In genomic region chr6:4814212-4814611, GRCh38 we compare ENCODE assay signal across 21 cellular contexts. TPM values are rescaled to one million over a fixed set of nuclear protein-coding genes. Genes with fewer than 3 reads are reported as not detected.
DNase-seq lines count a peak whose midpoint lies in the region; ATAC-seq and TF ChIP-seq lines count a peak whose summit lies in the region.
"Had no signal": no experiment of that assay in that cellular context is flagged by ENCODE, and none has a peak within 500 bp of the region (broad histone marks: within the 10 kb centered on the region; RNA-seq: fewer than 3 reads in every experiment).

No MANE protein-coding gene starts in this region.

- H3K27me3 ChIP-seq in trophoblast cell (ENCODE audit: insufficient read depth, low read length) = no peaks in the 10 kb centered on the region
- H3K27me3 ChIP-seq in gastrocnemius medialis = no peaks in the 10 kb centered on the region
- H3K27me3 ChIP-seq: SJCRH30, spleen had no signal

- no peaks in the 10 kb centered on the region for H3K27me3 Mint-ChIP-seq in activated T-cell treated with anti-CD3 and anti-CD28 coated beads, Interleukin-2, amount 50 U/mL, for 4 hours (ENCODE audit: low read depth)
- H3K27me3 Mint-ChIP-seq: central memory CD8-positive, alpha-beta T cell; natural killer cell treated with Interleukin-12 subunit alpha and Interleukin-12 subunit beta and Interleukin-15 and Interleukin-18, amount 100 ng/mL, for 72 hours; stimulated activated memory B cell treated with anti-CD40 and anti-IgM and Interleukin-4, amounts not matched to agents 10 μg/mL and 1 μg/mL and 100 μg/mL, for 72 hours; type B pancreatic cell had no signal

- H3K27ac ChIP-seq in trophoblast cell (ENCODE audit: low read depth, low read length) (no peak overlapping the region), gastrocnemius medialis (no peak overlapping the region)
- H3K27ac ChIP-seq: SJCRH30, spleen had no signal

- H2AFZ ChIP-seq in trophoblast cell (ENCODE audit: insufficient read depth, low read length, poor library complexity) = no peak overlapping the region

- no peak overlapping the region for H2BK120ac ChIP-seq in trophoblast cell (ENCODE audit: insufficient read depth, low read length, poor library complexity)

- peaks cover 5% of the 10 kb centered on the region for H3K9me3 Mint-ChIP-seq in activated T-cell treated with anti-CD3 and anti-CD28 coated beads, Interleukin-2, amount 50 U/mL, for 4 hours
- H3K9me3 Mint-ChIP-seq: central memory CD8-positive, alpha-beta T cell had no signal

- no peak overlapping the region for H4K91ac ChIP-seq in trophoblast cell (ENCODE audit: low read depth, low read length)

- peaks cover 74% of the 10 kb centered on the region for H3K4me1 Mint-ChIP-seq in activated T-cell treated with anti-CD3 and anti-CD28 coated beads, Interleukin-2, amount 50 U/mL, for 4 hours (ENCODE audit: low read depth)

- H3K4me3 Mint-ChIP-seq in activated T-cell treated with anti-CD3 and anti-CD28 coated beads, Interleukin-2, amount 50 U/mL, for 4 hours = no peak overlapping the region
- H3K4me3 Mint-ChIP-seq: central memory CD8-positive, alpha-beta T cell; natural killer cell treated with Interleukin-12 subunit alpha and Interleukin-12 subunit beta and Interleukin-15 and Interleukin-18, amount 100 ng/mL, for 72 hours; stimulated activated memory B cell treated with anti-CD40 and anti-IgM and Interleukin-4, amounts not matched to agents 10 μg/mL and 1 μg/mL and 100 μg/mL, for 72 hours; T-helper 2 cell treated with Interferon-gamma antibody and Interleukin-4, amounts not matched to agents 5 μg/mL and 100 μg/mL, for 36 hours; type B pancreatic cell had no signal

- H3K36me3 ChIP-seq in trophoblast cell (ENCODE audit: control insufficient read depth in 1 of 2, insufficient read depth in 2 of 2, low read length in 2 of 2) (no peaks in the 10 kb centered on the region), gastrocnemius medialis (no peaks in the 10 kb centered on the region)
- H3K36me3 ChIP-seq: SJCRH30, spleen had no signal

- TF ChIP-seq CTCF in gastrocnemius medialis (IDR thresholded peaks at IDR 0.05 in 4 of 5, conservative IDR thresholded peaks at IDR 0.05 in 1 of 5) = no peak

- no peak overlapping the region for H3K4me2 ChIP-seq in trophoblast cell (ENCODE audit: low read length)

- no peak overlapping the region for H3K14ac ChIP-seq in trophoblast cell (ENCODE audit: low read length)

- peaks cover 8% of the 10 kb centered on the region for H3K36me3 Mint-ChIP-seq in activated T-cell treated with anti-CD3 and anti-CD28 coated beads, Interleukin-2, amount 50 U/mL, for 4 hours (ENCODE audit: insufficient read depth)
- H3K36me3 Mint-ChIP-seq: natural killer cell treated with Interleukin-12 subunit alpha and Interleukin-12 subunit beta and Interleukin-15 and Interleukin-18, amount 100 ng/mL, for 72 hours had no signal

- peak overlapping the region; percentile 78 for H3K18ac ChIP-seq in trophoblast cell (ENCODE audit: low read length)

- no peak for DNase-seq in trophoblast cell
- DNase-seq in activated T-cell treated with anti-CD3 and anti-CD28 coated beads, Interleukin-2, amount 50 U/mL, for 4 hours = no peak
- no peak for DNase-seq in KBM-7
- DNase-seq in gastrocnemius medialis = no peak
- DNase-seq: activated CD8-positive, alpha-beta memory T cell treated with anti-CD3 and anti-CD28 coated beads, Interleukin-2, amount 50 U/mL, for 4 hours; activated gamma-delta T cell treated with Interleukin-2 at 50 U/mL for 16 hours; effector CD8-positive, alpha-beta T cell; H7; NCI-H2029 treated with DMSO at 0.1 percent for 48 hours; NCI-H524; SJCRH30; spleen had no signal

- H3K4ac ChIP-seq in trophoblast cell (ENCODE audit: low read depth, low read length) = peak overlapping the region; percentile 98

- ATAC-seq in GM18909 (IDR thresholded peaks at IDR 0.05; ENCODE audit: poor library complexity, unreplicated experiment) = peak; percentile 67
- ATAC-seq in GM21723 (IDR thresholded peaks at IDR 0.05; ENCODE audit: unreplicated experiment) = peak; percentile 60
- ATAC-seq in HG03571 (IDR thresholded peaks at IDR 0.05; ENCODE audit: unreplicated experiment) = peak; percentile 82
- no peak for ATAC-seq in activated T-cell treated with anti-CD3 and anti-CD28 coated beads, Interleukin-2, amount 50 U/mL, for 4 hours
- ATAC-seq in gastrocnemius medialis = no peak
- no peak for ATAC-seq in HG02840 (IDR thresholded peaks at IDR 0.05; ENCODE audit: low FRiP score, unreplicated experiment)
- ATAC-seq: natural killer cell treated with Interleukin-12 subunit alpha and Interleukin-12 subunit beta and Interleukin-15 and Interleukin-18, amount 100 ng/mL, for 72 hours; stimulated activated memory B cell treated with anti-CD40 and anti-IgM and Interleukin-4, amounts not matched to agents 10 μg/mL and 1 μg/mL and 100 μg/mL, for 72 hours had no signal

- no peak overlapping the region for H4K12ac ChIP-seq in trophoblast cell (ENCODE audit: low read depth, low read length)

- no peak for TF ChIP-seq POLR2A in gastrocnemius medialis (IDR thresholded peaks at IDR 0.05)

- H3K4me3 ChIP-seq in trophoblast cell (ENCODE audit: low read depth, low read length) = no peak overlapping the region
- H3K4me3 ChIP-seq in gastrocnemius medialis = no peak overlapping the region
- H3K4me3 ChIP-seq: SJCRH30, spleen had no signal

- H3K9ac ChIP-seq in trophoblast cell (ENCODE audit: low read length) = no peak overlapping the region

- intact Hi-C loops in gastrocnemius medialis (cut with DNase I; ENCODE audit: low total_unique reads) = no loop called here

- H2BK12ac ChIP-seq in trophoblast cell (ENCODE audit: low read length) = peak overlapping the region; percentile 40

- no peak overlapping the region for H2AK5ac ChIP-seq in trophoblast cell (ENCODE audit: low read length)

- peaks cover 6% of the 10 kb centered on the region for H3K79me1 ChIP-seq in trophoblast cell (ENCODE audit: low read length)

- H3K4me1 ChIP-seq in trophoblast cell (ENCODE audit: control insufficient read depth in 1 of 2, insufficient read depth in 2 of 2, low read length in 2 of 2) = peaks cover 7 to 9% of the 10 kb centered on the region in 2 experiments
- H3K4me1 ChIP-seq in gastrocnemius medialis = peaks cover 14 to 43% of the 10 kb centered on the region in 2 donors
- H3K4me1 ChIP-seq: SJCRH30 had no signal

- H4K8ac ChIP-seq in trophoblast cell (ENCODE audit: low read depth, low read length) = no peak overlapping the region

- H3K79me2 ChIP-seq in trophoblast cell (ENCODE audit: control insufficient read depth, insufficient read depth, low read length, poor library complexity) = peaks cover 23% of the 10 kb centered on the region

- in situ Hi-C loops in KBM-7 (cut with MboI; ENCODE audit: low pct_unique_long_range_greater_than_20kb, low sequenced_read_pairs) (no loop called here), gastrocnemius medialis (cut with MboI; ENCODE audit: low sequenced_read_pairs in 4 of 4) (no loop called here)

- H3K9me3 ChIP-seq in trophoblast cell (ENCODE audit: insufficient read depth, low read depth, low read length) (no peaks in the 10 kb centered on the region), gastrocnemius medialis (no peaks in the 10 kb centered on the region)

- H2BK5ac ChIP-seq in trophoblast cell (ENCODE audit: low read depth, low read length, poor library complexity) = no peak overlapping the region

- no peak overlapping the region for H3K23ac ChIP-seq in trophoblast cell (ENCODE audit: low read length)

RNA-seq across cellular contexts. Expression of gene CDYL, which starts 38.0 kb away (rescaled TPM):
- polyA plus RNA-seq in trophoblast cell (2013) = 136 and 138 TPM in 2 replicates
- total RNA-seq in activated T-cell treated with anti-CD3 and anti-CD28 coated beads, Interleukin-2, amount 50 U/mL, for 4 hours = 10 to 100 TPM; 19.1 to 22.3 (median 21.4) TPM
- total RNA-seq in gastrocnemius medialis = 10 to 100 TPM; 24.1 to 24.8 (median 24.5) TPM

Comparison
In these comparisons a context has a peak if more than half of its experiments do, and no peak if none do; other contexts are left out.
1. ATAC-seq: peak in GM18909 (single experiment), GM21723 (single experiment) and HG03571 (single experiment); none in activated T-cell treated with anti-CD3 and anti-CD28 coated beads, Interleukin-2, amount 50 U/mL, for 4 hours (0 of 2), gastrocnemius medialis (0 of 2) and HG02840 (single experiment).